ENCODE assay signal across 8 cellular contexts in genomic region chr4:10105920-10106319, GRCh38. TPM values are rescaled to one million over a fixed set of nuclear protein-coding genes. Genes with fewer than 3 reads are reported as not detected.
DNase-seq lines count a peak whose midpoint lies in the region; ATAC-seq and TF ChIP-seq lines count a peak whose summit lies in the region.

No MANE protein-coding gene starts in this region.

- peaks cover 36% of the 10 kb centered on the region for H3K36me3 ChIP-seq in mammary epithelial cell (ENCODE audit: insufficient read depth, low read length)

- H3K9me3 ChIP-seq in mammary epithelial cell (replicated peaks; ENCODE audit: insufficient read depth, low read length): no peaks in the 10 kb centered on the region

- peaks cover 61% of the 10 kb centered on the region for H3K36me3 Mint-ChIP-seq in activated naive CD4-positive, alpha-beta T cell treated with anti-CD3 and anti-CD28 coated beads for 36 hours (ENCODE audit: low read depth)
- H3K36me3 Mint-ChIP-seq in mesothelial cell of epicardium (peaks cover 31% of the 10 kb centered on the region), type B pancreatic cell (peaks cover 49% of the 10 kb centered on the region)

- peak overlapping the region; percentile 71 for H3K27ac ChIP-seq in mammary epithelial cell (ENCODE audit: insufficient read depth, low read depth, low read length)

- H3K27ac Mint-ChIP-seq in activated naive CD4-positive, alpha-beta T cell treated with anti-CD3 and anti-CD28 coated beads for 36 hours: peak overlapping the region; percentile 90
- peak overlapping the region; percentile 11 for H3K27ac Mint-ChIP-seq in mesothelial cell of epicardium
- peak overlapping the region; percentile 77 for H3K27ac Mint-ChIP-seq in type B pancreatic cell

- H3K4me2 ChIP-seq in mammary epithelial cell (ENCODE audit: insufficient read depth, low read depth, low read length): peak overlapping the region; percentile 82

- peak overlapping the region; percentile 56 for H3K9ac ChIP-seq in mammary epithelial cell (ENCODE audit: insufficient read depth, low read length)

- H3K27me3 Mint-ChIP-seq in activated naive CD4-positive, alpha-beta T cell treated with anti-CD3 and anti-CD28 coated beads for 36 hours (ENCODE audit: low read depth): no peaks in the 10 kb centered on the region
- H3K27me3 Mint-ChIP-seq in mesothelial cell of epicardium (ENCODE audit: low read depth): no peaks in the 10 kb centered on the region
- H3K27me3 Mint-ChIP-seq in type B pancreatic cell: no peaks in the 10 kb centered on the region

- DNase-seq in activated naive CD4-positive, alpha-beta T cell treated with anti-CD3 and anti-CD28 coated beads for 36 hours: no peak
- DNase-seq in activated naive CD4-positive, alpha-beta T cell treated with Interleukin-2 at 50 U/mL for 16 hours: no peak
- DNase-seq in mammary epithelial cell (no peak), mesothelial cell of epicardium (ENCODE audit: low spot score in 2 of 2, unreplicated experiment in 2 of 2) (no peak), type B pancreatic cell (ENCODE audit: extremely low spot score, unreplicated experiment) (no peak), DMS 273 (lab: John Stamatoyannopoulos, UW; ENCODE audit: unreplicated experiment) (no peak)

- intact Hi-C loops in activated naive CD4-positive, alpha-beta T cell treated with anti-CD3 and anti-CD28 coated beads for 36 hours (cut with micrococcal nuclease): loop anchor here (1.0 to 10.0 kb wide), 5 partner anchors 10 to 501 kb away; partner anchors contain the start of gene WDR1
- intact Hi-C loops in mammary epithelial cell (cut with micrococcal nuclease): loop anchor here (1.0 kb wide), 2 partner anchors 10 to 18 kb away; partner anchors contain the start of gene WDR1

- H3K4me3 ChIP-seq in mammary epithelial cell (replicated peaks in 1 of 3; ENCODE audit: insufficient read depth in 1 of 3, low read depth in 2 of 3, low read length in 3 of 3): no peak overlapping the region

- 100% methylated on average over 1 of the region's 4 CpGs for WGBS in mammary epithelial cell (ENCODE audit: low coverage, missing lambda C conversion rate)

- TF ChIP-seq CTCF in mammary epithelial cell (conservative IDR thresholded peaks at IDR 0.05 in 1 of 2, IDR thresholded peaks at IDR 0.05 in 1 of 2; ENCODE audit: extremely low read depth in 1 of 2, insufficient read depth in 1 of 2, low read depth in 1 of 2, low read length in 2 of 2): no peak
- no peak for TF ChIP-seq CTCF in mesothelial cell of epicardium (IDR thresholded peaks at IDR 0.05; ENCODE audit: unreplicated experiment)
- TF ChIP-seq CTCF in type B pancreatic cell (conservative IDR thresholded peaks at IDR 0.05): no peak

- dilution Hi-C loops in mammary epithelial cell (cut with HindIII; ENCODE audit: low sequenced_read_pairs): no loop called here

- H3K4me1 Mint-ChIP-seq in activated naive CD4-positive, alpha-beta T cell treated with anti-CD3 and anti-CD28 coated beads for 36 hours (ENCODE audit: low read depth): peaks cover 100% of the 10 kb centered on the region
- H3K4me1 Mint-ChIP-seq in mesothelial cell of epicardium: peaks cover 43% of the 10 kb centered on the region
- H3K4me1 Mint-ChIP-seq in type B pancreatic cell (ENCODE audit: unreplicated experiment): peaks cover 63% of the 10 kb centered on the region

- BruUV-seq in mammary epithelial cell (replicated peaks; lab: Mats Ljungman, UMichigan): TSS peak; percentile 9

- H3K4me3 Mint-ChIP-seq in activated naive CD4-positive, alpha-beta T cell treated with anti-CD3 and anti-CD28 coated beads for 36 hours: peak overlapping the region; percentile 52
- no peak overlapping the region for H3K4me3 Mint-ChIP-seq in mesothelial cell of epicardium
- peak overlapping the region; percentile 61 for H3K4me3 Mint-ChIP-seq in type B pancreatic cell

- H3K4me1 ChIP-seq in mammary epithelial cell (ENCODE audit: insufficient read depth, low read length): peaks cover 79% of the 10 kb centered on the region

- H3K27me3 ChIP-seq in mammary epithelial cell (ENCODE audit: insufficient read depth, low read length): no peaks in the 10 kb centered on the region

- CTCF ChIA-PET in activated naive CD4-positive, alpha-beta T cell treated with anti-CD3 and anti-CD28 coated beads for 36 hours (lab: Charles Lee): interaction anchor here (1.2 to 3.1 kb wide), 4 partner anchors 12 to 52 kb away, joined by 3 to 13 read pairs (median 6); no protein-coding TSS in a partner anchor
- CTCF ChIA-PET in mammary epithelial cell (lab: Charles Lee; ENCODE audit: low non-redundant PET): no interaction called here

- no peaks in the 10 kb centered on the region for H3K9me3 Mint-ChIP-seq in activated naive CD4-positive, alpha-beta T cell treated with anti-CD3 and anti-CD28 coated beads for 36 hours
- H3K9me3 Mint-ChIP-seq in mesothelial cell of epicardium (no peaks in the 10 kb centered on the region), type B pancreatic cell (no peaks in the 10 kb centered on the region)

- no peak for ATAC-seq in HG03139 (IDR thresholded peaks at IDR 0.05; ENCODE audit: unreplicated experiment)
- ATAC-seq in GM21390 (IDR thresholded peaks at IDR 0.05; ENCODE audit: unreplicated experiment): no peak

- no peak overlapping the region for H2AFZ ChIP-seq in mammary epithelial cell (ENCODE audit: low read depth, low read length)

- in situ Hi-C loops in mammary epithelial cell (cut with MboI; ENCODE audit: low sequenced_read_pairs in 2 of 2): no loop called here

- peaks cover 15% of the 10 kb centered on the region for H4K20me1 ChIP-seq in mammary epithelial cell (ENCODE audit: insufficient read depth, low read length)

- peaks cover 98% of the 10 kb centered on the region for H3K79me2 ChIP-seq in mammary epithelial cell (ENCODE audit: insufficient read depth, low read length)

RNA-seq across cellular contexts. Expression of gene WDR1, which starts 10.7 kb away (rescaled TPM):
- total RNA-seq in activated naive CD4-positive, alpha-beta T cell treated with anti-CD3 and anti-CD28 coated beads for 36 hours: 100 to 1,000 TPM; 271 to 295 TPM
- total RNA-seq in mammary epithelial cell: 100 to 1,000 TPM; 384 to 470 TPM
- polyA plus RNA-seq in mammary epithelial cell: 466 TPM
- polyA minus RNA-seq in mammary epithelial cell: 713 TPM
- 227 to 229 TPM (median 227 TPM) in 3 replicates for total RNA-seq in mesothelial cell of epicardium
- 227 and 313 TPM in 2 replicates for total RNA-seq in type B pancreatic cell (ENCODE audit: low replicate concordance)

Comparison
In these comparisons a context has a peak if more than half of its experiments do, and no peak if none do; other contexts are left out.
1. H3K27ac Mint-ChIP-seq: peak in every context shown above with its lines; median percentile 90 in activated naive CD4-positive, alpha-beta T cell treated with anti-CD3 and anti-CD28 coated beads for 36 hours; 77 in type B pancreatic cell; 11 in mesothelial cell of epicardium.